ENCODE assay signal across 10 cellular contexts in the genomic region with DNA sequence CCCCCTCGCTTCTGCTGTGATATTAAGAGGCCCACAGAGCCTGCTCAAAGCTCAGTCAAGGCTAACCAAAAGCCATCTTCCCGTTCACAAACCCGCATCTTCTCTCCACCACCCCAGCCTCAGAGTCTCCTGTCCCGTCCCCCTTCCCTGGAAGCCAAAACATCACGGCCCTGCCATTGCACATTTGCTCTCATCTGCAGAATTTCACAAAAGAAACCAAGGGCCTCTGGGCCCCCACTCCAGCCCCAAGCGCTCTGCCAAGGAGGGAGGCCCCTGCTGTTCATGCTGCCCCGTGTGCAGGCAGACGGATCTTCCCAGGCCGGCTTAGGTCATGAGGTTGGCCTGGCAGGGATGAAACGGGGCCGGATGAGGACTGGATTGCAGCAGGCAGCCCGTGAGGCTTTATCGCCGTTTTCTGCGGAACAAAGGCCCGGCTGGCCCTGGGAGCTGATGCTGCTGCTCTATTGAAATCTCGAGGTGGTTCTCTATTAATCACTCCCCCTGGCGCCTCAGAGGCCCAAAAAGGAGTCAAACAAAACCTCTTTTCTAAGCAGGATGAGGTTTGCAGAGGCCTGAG. TPM values are rescaled to one million over a fixed set of nuclear protein-coding genes. Genes with fewer than 3 reads are reported as not detected.
A peak's percentile ranks its signal among the peaks of the same experiment; 100 is the strongest.
DNase-seq lines count a peak whose midpoint lies in the region; ATAC-seq and TF ChIP-seq lines count a peak whose summit lies in the region.
"Had no signal": no experiment of that assay in that cellular context is flagged by ENCODE, and none has a peak within 500 bp of the region (broad histone marks: within the 10 kb centered on the region; RNA-seq: fewer than 3 reads in every experiment).

No MANE protein-coding gene starts in this region.

- H3K27me3 Mint-ChIP-seq in neural progenitor cell (ENCODE audit: insufficient read depth, low read depth): peaks cover 11% of the 10 kb centered on the region
- H3K27me3 Mint-ChIP-seq in activated naive CD8-positive, alpha-beta T cell treated with anti-CD3 and anti-CD28 coated beads for 36 hours: no peaks in the 10 kb centered on the region

- 42 to 69% (median 53%) methylated on average over 10 to 18 of the region's 18 CpGs for WGBS in adrenal gland, 4 donors
- WGBS in mammary epithelial cell (ENCODE audit: low coverage, missing lambda C conversion rate): 88% methylated on average over 16 of the region's 18 CpGs

- H3K4me2 ChIP-seq in neural progenitor cell (peak overlapping the region; percentile 51), mammary epithelial cell (ENCODE audit: insufficient read depth, low read depth, low read length) (no peak overlapping the region)

- no TSS peak for BruUV-seq in mammary epithelial cell (replicated peaks; lab: Mats Ljungman, UMichigan)

- H3K79me2 ChIP-seq in neural progenitor cell (ENCODE audit: low read depth): no peaks in the 10 kb centered on the region
- H3K79me2 ChIP-seq in mammary epithelial cell (ENCODE audit: insufficient read depth, low read length): no peaks in the 10 kb centered on the region

- H3K36me3 ChIP-seq in adrenal gland (replicated peaks in 1 of 2) (no peaks in the 10 kb centered on the region), neural progenitor cell (no peaks in the 10 kb centered on the region), mammary epithelial cell (ENCODE audit: insufficient read depth, low read length) (no peaks in the 10 kb centered on the region)

- in situ Hi-C loops in mammary epithelial cell (cut with MboI; ENCODE audit: low sequenced_read_pairs in 2 of 2): no loop called here

- CTCF ChIA-PET in mammary epithelial cell (lab: Charles Lee; ENCODE audit: low non-redundant PET): no interaction called here

- peaks cover 35% of the 10 kb centered on the region for H3F3A ChIP-seq in neural progenitor cell (ENCODE audit: low read depth)

- H3K9ac ChIP-seq in neural progenitor cell (no peak overlapping the region), mammary epithelial cell (ENCODE audit: insufficient read depth, low read length) (no peak overlapping the region)

- peak overlapping the region; percentile 100 for H3K27ac Mint-ChIP-seq in neural progenitor cell
- H3K27ac Mint-ChIP-seq in activated naive CD8-positive, alpha-beta T cell treated with anti-CD3 and anti-CD28 coated beads for 36 hours: no peak overlapping the region

- peak overlapping the region in 3 of 5 donors; percentile 0 to 56 (median 10) for H3K27ac ChIP-seq in adrenal gland
- peak overlapping the region; percentile 92 for H3K27ac ChIP-seq in neural progenitor cell
- no peak overlapping the region for H3K27ac ChIP-seq in mammary epithelial cell (ENCODE audit: insufficient read depth, low read depth, low read length)

- DNase-seq in AG08395 (ENCODE audit: low spot score) (peak; percentile 48), adrenal gland (peak in 6 of 7 donors; percentile 46 to 72 (median 60)), head of caudate nucleus (peak in 28 of 42 donors; percentile 14 to 63 (median 33)), neural progenitor cell (ENCODE audit: low spot score) (peak; percentile 97), mammary epithelial cell (no peak)
- DNase-seq in activated naive CD8-positive, alpha-beta T cell treated with anti-CD3 and anti-CD28 coated beads for 36 hours: no peak
- DNase-seq: activated naive CD4-positive, alpha-beta T cell; NCI-H1048 had no signal

- ATAC-seq in HG02981 (IDR thresholded peaks at IDR 0.05; ENCODE audit: unreplicated experiment) (no peak), HG03280 (IDR thresholded peaks at IDR 0.05; ENCODE audit: unreplicated experiment) (no peak)

- H3K36me3 Mint-ChIP-seq in neural progenitor cell: no peaks in the 10 kb centered on the region
- H3K36me3 Mint-ChIP-seq in activated naive CD8-positive, alpha-beta T cell treated with anti-CD3 and anti-CD28 coated beads for 36 hours: no peaks in the 10 kb centered on the region

- H3K9me3 Mint-ChIP-seq in neural progenitor cell: peaks cover 6% of the 10 kb centered on the region
- no peaks in the 10 kb centered on the region for H3K9me3 Mint-ChIP-seq in activated naive CD8-positive, alpha-beta T cell treated with anti-CD3 and anti-CD28 coated beads for 36 hours

- dilution Hi-C loops in mammary epithelial cell (cut with HindIII; ENCODE audit: low sequenced_read_pairs): no loop called here

- no peak for TF ChIP-seq CTCF in adrenal gland (IDR thresholded peaks at IDR 0.05)
- TF ChIP-seq CTCF in neural progenitor cell (IDR thresholded peaks at IDR 0.05): peak; percentile 29
- no peak for TF ChIP-seq CTCF in mammary epithelial cell (conservative IDR thresholded peaks at IDR 0.05 in 1 of 2, IDR thresholded peaks at IDR 0.05 in 1 of 2; ENCODE audit: extremely low read depth in 1 of 2, insufficient read depth in 1 of 2, low read depth in 1 of 2, low read length in 2 of 2)

- TF ChIP-seq POLR2A in adrenal gland (IDR thresholded peaks at IDR 0.05): no peak

- peaks cover 10 to 11% of the 10 kb centered on the region in 2 donors for H3K4me1 ChIP-seq in adrenal gland (replicated peaks in 1 of 2)
- H3K4me1 ChIP-seq in neural progenitor cell: peaks cover 29% of the 10 kb centered on the region
- no peaks in the 10 kb centered on the region for H3K4me1 ChIP-seq in mammary epithelial cell (ENCODE audit: insufficient read depth, low read length)

- H2AFZ ChIP-seq in neural progenitor cell (replicated peaks) (no peak overlapping the region), mammary epithelial cell (ENCODE audit: low read depth, low read length) (no peak overlapping the region)

- H3K4me1 Mint-ChIP-seq in neural progenitor cell: peaks cover 45% of the 10 kb centered on the region
- H3K4me1 Mint-ChIP-seq in activated naive CD8-positive, alpha-beta T cell treated with anti-CD3 and anti-CD28 coated beads for 36 hours: no peaks in the 10 kb centered on the region

- H3K4me3 ChIP-seq in adrenal gland: no peak overlapping the region
- H3K4me3 ChIP-seq in neural progenitor cell: no peak overlapping the region
- no peak overlapping the region for H3K4me3 ChIP-seq in mammary epithelial cell (replicated peaks in 1 of 3; ENCODE audit: insufficient read depth in 1 of 3, low read depth in 2 of 3, low read length in 3 of 3)

- H3K27me3 ChIP-seq in adrenal gland (no peaks in the 10 kb centered on the region), neural progenitor cell (no peaks in the 10 kb centered on the region), mammary epithelial cell (ENCODE audit: insufficient read depth, low read length) (no peaks in the 10 kb centered on the region)

- intact Hi-C loops in adrenal gland (cut with DNase I): no loop called here
- intact Hi-C loops in head of caudate nucleus (cut with DNase I): no loop called here
- intact Hi-C loops in mammary epithelial cell (cut with micrococcal nuclease): no loop called here

- H3K9me3 ChIP-seq in adrenal gland (replicated peaks in 1 of 3): no peaks in the 10 kb centered on the region
- no peaks in the 10 kb centered on the region for H3K9me3 ChIP-seq in neural progenitor cell (ENCODE audit: low read depth)
- H3K9me3 ChIP-seq in mammary epithelial cell (replicated peaks; ENCODE audit: insufficient read depth, low read length): no peaks in the 10 kb centered on the region

- H3K4me3 Mint-ChIP-seq in neural progenitor cell: peak overlapping the region; percentile 79
- no peak overlapping the region for H3K4me3 Mint-ChIP-seq in activated naive CD8-positive, alpha-beta T cell treated with anti-CD3 and anti-CD28 coated beads for 36 hours

- no peaks in the 10 kb centered on the region for H4K20me1 ChIP-seq in neural progenitor cell (ENCODE audit: low read depth)
- H4K20me1 ChIP-seq in mammary epithelial cell (ENCODE audit: insufficient read depth, low read length): no peaks in the 10 kb centered on the region

RNA-seq across cellular contexts. Expression of a gene that starts 31.5 kb away (rescaled TPM):
- total RNA-seq in adrenal gland (10 to 100 TPM; 28.4 to 63.1 (median 42.5) TPM), neural progenitor cell (ENCODE audit: low replicate concordance) (11.1 and 22.4 TPM in 2 replicates), mammary epithelial cell (10 to 100 TPM; 32.7 to 48.2 TPM)
- polyA plus RNA-seq in adrenal gland (10 to 100 TPM in 1 of 3 donors, 1 to 10 TPM in 2; 4.8 to 21.3 (median 9.0) TPM), mammary epithelial cell (10.2 TPM)
- total RNA-seq in activated naive CD8-positive, alpha-beta T cell treated with anti-CD3 and anti-CD28 coated beads for 36 hours: 10 to 100 TPM; 38.1 to 38.2 TPM
- 46.5 TPM for polyA minus RNA-seq in mammary epithelial cell

Comparison
In these comparisons a context has a peak if more than half of its experiments do, and no peak if none do; other contexts are left out.
1. DNase-seq: peak in AG08395 (single experiment), adrenal gland (6 of 7), head of caudate nucleus (28 of 42) and neural progenitor cell (single experiment); none in activated naive CD8-positive, alpha-beta T cell treated with anti-CD3 and anti-CD28 coated beads for 36 hours (single experiment) and mammary epithelial cell (single experiment).